ENCODE assay signal across 13 cellular contexts in genomic region chr13:113508531-113509254, GRCh38.
"Had no signal": no experiment of that assay in that cellular context is flagged by ENCODE, and none has a peak within 500 bp of the region (broad histone marks: within the 10 kb centered on the region; RNA-seq: fewer than 3 reads in every experiment).

No MANE protein-coding gene starts in this region.

- H3K4me1 Mint-ChIP-seq: activated CD4-positive, alpha-beta memory T cell treated with anti-CD3 and anti-CD28 coated beads, Interleukin-2, amount 10 ng/mL, durations not matched to agents 7 days and 5 days; activated CD4-positive, alpha-beta T cell treated with anti-CD3 and anti-CD28 coated beads for 36 hours; activated CD8-positive, alpha-beta memory T cell treated with anti-CD3 and anti-CD28 coated beads, Interleukin-2, amount 10 ng/mL, durations not matched to agents 7 days and 5 days had no signal

- H3K27ac Mint-ChIP-seq: activated CD4-positive, alpha-beta memory T cell treated with anti-CD3 and anti-CD28 coated beads, Interleukin-2, amount 10 ng/mL, durations not matched to agents 7 days and 5 days; activated CD4-positive, alpha-beta T cell treated with anti-CD3 and anti-CD28 coated beads for 36 hours; activated CD8-positive, alpha-beta memory T cell treated with anti-CD3 and anti-CD28 coated beads, Interleukin-2, amount 10 ng/mL, durations not matched to agents 7 days and 5 days; activated naive CD8-positive, alpha-beta T cell treated with anti-CD3 and anti-CD28 coated beads for 36 hours; natural killer cell treated with Interleukin-12 subunit alpha and Interleukin-12 subunit beta and Interleukin-15 and Interleukin-18, amount 100 ng/mL, for 72 hours; progenitor cell of endocrine pancreas; T-helper 1 cell treated with Interleukin-12 subunit alpha and Interleukin-12 subunit beta and Interleukin-4 antibody, amounts not matched to agents 30 μg/mL and 1 μg/mL, for 36 hours had no signal

- ATAC-seq: activated CD4-positive, alpha-beta T cell treated with anti-CD3 and anti-CD28 coated beads for 36 hours; activated CD8-positive, alpha-beta memory T cell treated with anti-CD3 and anti-CD28 coated beads, Interleukin-2, amount 10 ng/mL, durations not matched to agents 7 days and 5 days; foreskin keratinocyte had no signal

- H3K4me3 ChIP-seq: dorsolateral prefrontal cortex, skin epidermis had no signal

- DNase-seq: activated CD4-positive, alpha-beta memory T cell treated with anti-CD3 and anti-CD28 coated beads, Interleukin-2, amount 10 ng/mL, durations not matched to agents 7 days and 5 days; activated CD4-positive, alpha-beta T cell treated with anti-CD3 and anti-CD28 coated beads for 36 hours; activated CD8-positive, alpha-beta memory T cell treated with anti-CD3 and anti-CD28 coated beads, Interleukin-2, amount 10 ng/mL, durations not matched to agents 7 days and 5 days; activated naive CD8-positive, alpha-beta T cell treated with anti-CD3 and anti-CD28 coated beads for 36 hours; amniotic stem cell; dorsolateral prefrontal cortex; foreskin keratinocyte; kidney had no signal

- H3K27me3 ChIP-seq: dorsolateral prefrontal cortex, foreskin keratinocyte had no signal

- H3K4me1 ChIP-seq: foreskin keratinocyte had no signal

- H3K4me3 Mint-ChIP-seq: activated CD4-positive, alpha-beta memory T cell treated with anti-CD3 and anti-CD28 coated beads, Interleukin-2, amount 10 ng/mL, durations not matched to agents 7 days and 5 days; activated CD4-positive, alpha-beta T cell treated with anti-CD3 and anti-CD28 coated beads for 36 hours; activated CD8-positive, alpha-beta memory T cell treated with anti-CD3 and anti-CD28 coated beads, Interleukin-2, amount 10 ng/mL, durations not matched to agents 7 days and 5 days; activated naive CD8-positive, alpha-beta T cell treated with anti-CD3 and anti-CD28 coated beads for 36 hours; natural killer cell treated with Interleukin-12 subunit alpha and Interleukin-12 subunit beta and Interleukin-15 and Interleukin-18, amount 100 ng/mL, for 72 hours; stimulated activated naive CD8-positive, alpha-beta T cell treated with anti-CD3 and anti-CD28 coated beads, Interleukin-15, Interleukin-2, amounts not matched to agents 100 ng/mL and 50 ng/mL, for 24 hours; T-helper 1 cell treated with Interleukin-12 subunit alpha and Interleukin-12 subunit beta and Interleukin-4 antibody, amounts not matched to agents 30 μg/mL and 1 μg/mL, for 36 hours had no signal

- H3K27me3 Mint-ChIP-seq: activated CD4-positive, alpha-beta memory T cell treated with anti-CD3 and anti-CD28 coated beads, Interleukin-2, amount 10 ng/mL, durations not matched to agents 7 days and 5 days; activated CD4-positive, alpha-beta T cell treated with anti-CD3 and anti-CD28 coated beads for 36 hours; activated CD8-positive, alpha-beta memory T cell treated with anti-CD3 and anti-CD28 coated beads, Interleukin-2, amount 10 ng/mL, durations not matched to agents 7 days and 5 days; activated naive CD8-positive, alpha-beta T cell treated with anti-CD3 and anti-CD28 coated beads for 36 hours; natural killer cell treated with Interleukin-12 subunit alpha and Interleukin-12 subunit beta and Interleukin-15 and Interleukin-18, amount 100 ng/mL, for 72 hours; progenitor cell of endocrine pancreas; stimulated activated naive CD8-positive, alpha-beta T cell treated with anti-CD3 and anti-CD28 coated beads, Interleukin-15, Interleukin-2, amounts not matched to agents 100 ng/mL and 50 ng/mL, for 24 hours had no signal

- H3K9me3 Mint-ChIP-seq: activated CD4-positive, alpha-beta memory T cell treated with anti-CD3 and anti-CD28 coated beads, Interleukin-2, amount 10 ng/mL, durations not matched to agents 7 days and 5 days; activated naive CD8-positive, alpha-beta T cell treated with anti-CD3 and anti-CD28 coated beads for 36 hours; natural killer cell treated with Interleukin-12 subunit alpha and Interleukin-12 subunit beta and Interleukin-15 and Interleukin-18, amount 100 ng/mL, for 72 hours; stimulated activated naive CD8-positive, alpha-beta T cell treated with anti-CD3 and anti-CD28 coated beads, Interleukin-15, Interleukin-2, amounts not matched to agents 100 ng/mL and 50 ng/mL, for 24 hours; T-helper 1 cell treated with Interleukin-12 subunit alpha and Interleukin-12 subunit beta and Interleukin-4 antibody, amounts not matched to agents 30 μg/mL and 1 μg/mL, for 36 hours had no signal

- H3K27ac ChIP-seq: dorsolateral prefrontal cortex, foreskin keratinocyte had no signal
